23 cellular contexts compared by ENCODE assay signal in the genomic region with DNA sequence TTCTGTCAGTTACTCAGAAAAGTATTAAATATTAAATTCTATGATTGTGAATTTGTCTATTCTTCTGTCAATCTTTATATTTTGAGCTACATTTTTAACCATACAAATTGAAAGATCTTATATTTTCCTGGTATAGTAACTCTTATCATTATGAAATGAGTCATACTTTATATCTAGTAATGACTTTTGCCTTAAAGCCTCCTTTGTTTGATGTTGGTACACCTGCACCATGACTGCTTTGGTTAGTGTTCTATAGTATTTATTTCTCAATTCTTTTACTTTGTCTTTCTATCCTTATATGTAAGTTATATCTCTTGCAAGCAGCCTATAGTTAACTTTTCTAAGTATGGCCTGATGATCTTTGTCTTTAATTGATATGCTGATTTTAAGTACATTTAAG. TPM values are rescaled to one million over a fixed set of nuclear protein-coding genes. Genes with fewer than 3 reads are reported as not detected.
DNase-seq lines count a peak whose midpoint lies in the region; ATAC-seq, FAIRE-seq and TF ChIP-seq lines count a peak whose summit lies in the region.
"Had no signal": no experiment of that assay in that cellular context is flagged by ENCODE, and none has a peak within 500 bp of the region (broad histone marks: within the 10 kb centered on the region; RNA-seq: fewer than 3 reads in every experiment).

No MANE protein-coding gene starts in this region.

- FAIRE-seq in endometrium (lab: Jason Lieb, UNC): peak; percentile 48
- peak; percentile 67 for FAIRE-seq in pancreas (lab: Jason Lieb, UNC)
- FAIRE-seq: GM12891, H1 had no signal

- intact Hi-C loops in pancreas (cut with DNase I): no loop called here

- no peaks in the 10 kb centered on the region for H3K27me3 Mint-ChIP-seq in stimulated activated naive CD8-positive, alpha-beta T cell treated with anti-CD3 and anti-CD28 coated beads, Interleukin-15, amount 100 ng/mL, for 72 hours
- H3K27me3 Mint-ChIP-seq: CD4-positive, alpha-beta memory T cell had no signal

- H3K9me3 Mint-ChIP-seq in stimulated activated naive CD8-positive, alpha-beta T cell treated with anti-CD3 and anti-CD28 coated beads, Interleukin-15, amount 100 ng/mL, for 72 hours: no peaks in the 10 kb centered on the region
- H3K9me3 Mint-ChIP-seq: CD4-positive, alpha-beta memory T cell had no signal

- H3K4me3 ChIP-seq in pancreas: no peak overlapping the region

- H3K36me3 ChIP-seq in pancreas: no peaks in the 10 kb centered on the region

- no peaks in the 10 kb centered on the region for H3K9me3 ChIP-seq in pancreas

- H3K27ac Mint-ChIP-seq in stimulated activated naive CD8-positive, alpha-beta T cell treated with anti-CD3 and anti-CD28 coated beads, Interleukin-15, amount 100 ng/mL, for 72 hours: no peak overlapping the region

- peaks cover 29% of the 10 kb centered on the region for H3K4me1 Mint-ChIP-seq in stimulated activated naive CD8-positive, alpha-beta T cell treated with anti-CD3 and anti-CD28 coated beads, Interleukin-15, amount 100 ng/mL, for 72 hours

- H3K4me3 Mint-ChIP-seq in stimulated activated naive CD8-positive, alpha-beta T cell treated with anti-CD3 and anti-CD28 coated beads, Interleukin-15, amount 100 ng/mL, for 72 hours: no peak overlapping the region
- H3K4me3 Mint-ChIP-seq: CD4-positive, alpha-beta memory T cell had no signal

- H3K27me3 ChIP-seq in pancreas: no peaks in the 10 kb centered on the region

- peak; percentile 63 for ATAC-seq in stimulated activated naive CD8-positive, alpha-beta T cell treated with anti-CD3 and anti-CD28 coated beads, Interleukin-15, amount 100 ng/mL, for 72 hours
- no peak for ATAC-seq in stimulated activated naive CD8-positive, alpha-beta T cell treated with anti-CD3 and anti-CD28 coated beads, Interleukin-15, Interleukin-2, amounts not matched to agents 100 U/mL and 50 U/mL, for 24 hours
- peak in 1 of 4 donors; percentile 35 for ATAC-seq in pancreas
- ATAC-seq: PC-3 had no signal

- no peak overlapping the region for H3K27ac ChIP-seq in pancreas
- H3K27ac ChIP-seq: KMS-11 had no signal

- peaks cover 0 to 22% (median 0%) of the 10 kb centered on the region in 3 donors for H3K4me1 ChIP-seq in pancreas

- no peak for DNase-seq in stimulated activated naive CD8-positive, alpha-beta T cell treated with anti-CD3 and anti-CD28 coated beads, Interleukin-15, amount 100 ng/mL, for 72 hours
- no peak for DNase-seq in stimulated activated naive CD8-positive, alpha-beta T cell treated with anti-CD3 and anti-CD28 coated beads, Interleukin-15, Interleukin-2, amounts not matched to agents 100 U/mL and 50 U/mL, for 24 hours
- DNase-seq in pancreas (no peak), GM03348 (ENCODE audit: low spot score) (no peak), amygdala (lab: John Stamatoyannopoulos, UW) (no peak)
- no peak for DNase-seq in stimulated activated CD4-positive, alpha-beta T cell treated with anti-CD3 and anti-CD28 coated beads, Interleukin-4, amount 100 ng/mL, for 1 hour
- DNase-seq: C1 segment of cervical spinal cord; CD4-positive, alpha-beta memory T cell; COR-L47; DMS53; HCEC 1CT; IMR-90; MM.1S; NCI-H2029; NCI-H446; NCI-H526; NCI-H82; NK-92 treated with Interleukin-12 subunit alpha and Interleukin-12 subunit beta, amount 100 ng/mL, for 24 hours; PC-3 had no signal

- TF ChIP-seq CTCF in pancreas (IDR thresholded peaks at IDR 0.05): no peak

RNA-seq across cellular contexts. Expression of a gene that starts 13.0 kb away (rescaled TPM):
- 10 to 100 TPM in 1 of 6 donors, 1 to 10 TPM in 5; 6.1 to 13.3 (median 7.3) TPM for total RNA-seq in pancreas
- 1 to 10 TPM; 2.6 to 4.7 TPM for polyA plus RNA-seq in pancreas
